In genomic region chr15:33382491-33382890, GRCh38 we compare ENCODE assay signal across 26 cellular contexts.
"Had no signal": no experiment of that assay in that cellular context is flagged by ENCODE, and none has a peak within 500 bp of the region (broad histone marks: within the 10 kb centered on the region; RNA-seq: fewer than 3 reads in every experiment).

No MANE protein-coding gene starts in this region.

- H3K9me3 ChIP-seq: stomach, suprapubic skin, testis, thoracic aorta, thyroid gland, tibial artery, tibial nerve, transverse colon, upper lobe of left lung, upper lobe of right lung, uterus, vagina had no signal

- H3K4me3 ChIP-seq: stomach, suprapubic skin, testis, thoracic aorta, thyroid gland, tibial artery, tibial nerve, transverse colon, upper lobe of left lung, upper lobe of right lung, uterus, vagina had no signal

- ATAC-seq: stimulated activated effector memory CD8-positive, alpha-beta T cell treated with anti-CD3 and anti-CD28 coated beads, Interleukin-12 subunit alpha, Interleukin-12 subunit beta, amount 100 ng/mL, for 72 hours; stimulated activated memory B cell treated with anti-CD40 and anti-IgM and Interleukin-4, amounts not matched to agents 10 μg/mL and 1 μg/mL and 100 μg/mL, for 72 hours; stimulated activated naive B cell treated with anti-CD40 and anti-IgM and Interleukin-4, amounts not matched to agents 10 μg/mL and 1 μg/mL and 100 μg/mL, for 72 hours; stimulated activated naive CD8-positive, alpha-beta T cell treated with anti-CD3 and anti-CD28 coated beads, Interleukin-15, amount 100 ng/mL, for 72 hours; stimulated activated naive CD8-positive, alpha-beta T cell treated with anti-CD3 and anti-CD28 coated beads, Interleukin-15, Interleukin-2, amounts not matched to agents 100 U/mL and 50 U/mL, for 24 hours; upper lobe of right lung had no signal

- H3K36me3 ChIP-seq: stomach, suprapubic skin, thoracic aorta, thyroid gland, tibial artery, tibial nerve, transverse colon, upper lobe of left lung, upper lobe of right lung, uterus, vagina had no signal

- H3K4me1 ChIP-seq: stomach, suprapubic skin, testis, thyroid gland, tibial artery, tibial nerve, transverse colon, upper lobe of left lung, upper lobe of right lung, uterus, vagina had no signal

- FAIRE-seq: urothelium cell line had no signal

- H3K27ac ChIP-seq: stomach, suprapubic skin, testis, thoracic aorta, thyroid gland, tibial artery, tibial nerve, transverse colon, upper lobe of left lung, upper lobe of right lung, uterus, vagina had no signal

- H3K27me3 ChIP-seq: stomach, suprapubic skin, testis, thyroid gland, tibial artery, tibial nerve, transverse colon, upper lobe of left lung, upper lobe of right lung, uterus, vagina had no signal

- DNase-seq: stimulated activated CD4-positive, alpha-beta T cell treated with anti-CD3 and anti-CD28 coated beads, Interleukin-2, amount 100 ng/mL, for 48 hours; stimulated activated CD4-positive, alpha-beta T cell treated with anti-CD3 and anti-CD28 coated beads, Interleukin-4, amount 100 ng/mL, for 1 hour; stimulated activated CD4-positive, alpha-beta T cell treated with anti-CD3 and anti-CD28 coated beads, Interleukin-4, amount 100 ng/mL, for 24 hours; stimulated activated CD4-positive, alpha-beta T cell treated with anti-CD3 and anti-CD28 coated beads, Interleukin-4, amount 100 ng/mL, for 4 hours; stimulated activated CD8-positive, alpha-beta memory T cell treated with anti-CD3 and anti-CD28 coated beads, Interleukin-4, amount 100 ng/mL, for 48 hours; stimulated activated naive B cell treated with anti-CD40 and anti-IgM and Interleukin-4, amounts not matched to agents 10 μg/mL and 1 μg/mL and 100 μg/mL, for 72 hours; stimulated activated naive CD4-positive, alpha-beta T cell; stimulated activated naive CD4-positive, alpha-beta T cell treated with Interleukin-2 at 50 U/mL for 16 hours; stimulated activated naive CD8-positive, alpha-beta T cell treated with anti-CD3 and anti-CD28 coated beads, Interleukin-15, amount 100 ng/mL, for 72 hours; stimulated activated naive CD8-positive, alpha-beta T cell treated with anti-CD3 and anti-CD28 coated beads, Interleukin-15, Interleukin-2, amounts not matched to agents 100 U/mL and 50 U/mL, for 24 hours; stomach; substantia nigra; testis; thyroid gland; tibial artery; transverse colon; upper lobe of left lung; upper lobe of right lung; uterus had no signal
